Comparison of ENCODE assay signal across 14 cellular contexts in the genomic region with DNA sequence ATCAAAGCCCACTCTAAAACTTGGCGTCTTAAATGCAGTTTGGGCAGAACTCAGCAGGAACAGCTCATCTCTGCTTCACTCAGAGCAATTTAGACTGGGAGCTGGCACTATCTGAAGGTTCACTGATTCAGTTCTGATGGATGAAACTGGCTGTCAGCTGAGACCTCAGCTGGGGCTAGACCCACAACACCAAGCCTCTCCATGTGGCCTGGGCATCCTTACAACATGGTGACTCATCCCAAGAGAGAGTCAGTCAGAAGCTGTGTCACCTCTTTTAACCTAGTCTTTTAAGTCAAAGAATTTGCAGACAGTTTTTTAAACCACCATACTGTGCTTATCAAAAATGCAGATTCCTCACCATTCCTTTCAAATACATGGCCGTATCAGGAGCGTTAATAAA.
DNase-seq lines count a peak whose midpoint lies in the region; ATAC-seq and TF ChIP-seq lines count a peak whose summit lies in the region.
"Had no signal": no experiment of that assay in that cellular context is flagged by ENCODE, and none has a peak within 500 bp of the region (broad histone marks: within the 10 kb centered on the region; RNA-seq: fewer than 3 reads in every experiment).

No MANE protein-coding gene starts in this region.

- no peaks in the 10 kb centered on the region for H4K20me1 ChIP-seq in HCT116 (ENCODE audit: insufficient read depth)

- no peak overlapping the region for H3K4me2 ChIP-seq in HCT116 (ENCODE audit: low read length)

- no peak for TF ChIP-seq RAD21 in HCT116 (IDR thresholded peaks at IDR 0.05; ENCODE audit: low read depth)

- no TSS peak for BruUV-seq in HCT116 (replicated peaks; lab: Mats Ljungman, UMichigan)

- intact Hi-C loops in HCT116 (cut with micrococcal nuclease): no loop called here
- intact Hi-C loops in left ventricle myocardium inferior (cut with micrococcal nuclease): no loop called here

- no peak overlapping the region for H2AFZ ChIP-seq in HCT116 (ENCODE audit: low read depth, low read length, poor library complexity, severe bottlenecking)

- H3K9ac ChIP-seq in HCT116 (ENCODE audit: low read length): no peak overlapping the region

- H3K27ac ChIP-seq in HCT116 (ENCODE audit: low read depth, low read length): no peak overlapping the region
- no peak overlapping the region for H3K27ac ChIP-seq in left ventricle myocardium inferior (replicated peaks)
- H3K27ac ChIP-seq: cardiac muscle cell, HL-60, SK-N-MC, tibial nerve had no signal

- TF ChIP-seq CTCF in AG10803 (conservative IDR thresholded peaks at IDR 0.05; ENCODE audit: low read length) (no peak), HCT116 (IDR thresholded peaks at IDR 0.05 in 2 of 3, conservative IDR thresholded peaks at IDR 0.05 in 1 of 3; ENCODE audit: borderline replicate concordance in 1 of 3, insufficient read depth in 1 of 3, low read depth in 2 of 3, low read length in 2 of 3) (no peak), fibroblast of pulmonary artery (IDR thresholded peaks at IDR 0.05; ENCODE audit: low read length, missing control alignments) (no peak), left ventricle myocardium inferior (IDR thresholded peaks at IDR 0.05; ENCODE audit: borderline replicate concordance) (no peak)

- no peaks in the 10 kb centered on the region for H3K9me2 ChIP-seq in HCT116 (ENCODE audit: insufficient read depth)

- TF ChIP-seq POLR2A in HCT116 (IDR thresholded peaks at IDR 0.05; ENCODE audit: borderline replicate concordance, extremely low read depth, insufficient read depth, insufficient read length) (no peak), GM18505 (IDR thresholded peaks at IDR 0.05; ENCODE audit: borderline replicate concordance, extremely low read depth, insufficient read depth, insufficient read length) (no peak)

- peak; percentile 32; the same call in 1 of the 2 replicates for ATAC-seq in HCT116
- ATAC-seq in GM18505 (IDR thresholded peaks at IDR 0.05; ENCODE audit: unreplicated experiment): no peak

- RAD21 ChIA-PET in HCT116 (lab: Charles Lee; ENCODE audit: low non-redundant PET in 1 of 2, low total read pairs in 2 of 2, uncharacterized antibody in 2 of 2, unreplicated experiment in 2 of 2): no interaction called here

- no peaks in the 10 kb centered on the region for H3K4me1 ChIP-seq in HCT116 (ENCODE audit: control insufficient read depth in 1 of 2, insufficient read depth in 2 of 2, low read length in 2 of 2)
- H3K4me1 ChIP-seq in left ventricle myocardium inferior: peaks cover 13% of the 10 kb centered on the region

- no peak overlapping the region for H3K4me3 ChIP-seq in AG10803 (ENCODE audit: low read length)
- no peak overlapping the region for H3K4me3 ChIP-seq in HCT116 (replicated peaks in 1 of 2; ENCODE audit: low read depth in 1 of 2, low read length in 2 of 2)
- no peak overlapping the region for H3K4me3 ChIP-seq in fibroblast of pulmonary artery (replicated peaks; ENCODE audit: low read depth, low read length)
- no peak overlapping the region for H3K4me3 ChIP-seq in left ventricle myocardium inferior
- H3K4me3 ChIP-seq: cardiac muscle cell, SK-N-MC, tibial nerve had no signal

- DNase-seq in AG10803 (ENCODE audit: low read depth): peak; percentile 62
- no peak for DNase-seq in HCT116 (ENCODE audit: low read depth, low spot score)
- peak; percentile 86 for DNase-seq in RPMI7951 (ENCODE audit: low read depth)
- peak; percentile 28 for DNase-seq in fibroblast of pulmonary artery (ENCODE audit: low read depth)
- DNase-seq in OCI-M2 (lab: John Stamatoyannopoulos, UW; ENCODE audit: unreplicated experiment): no peak
- no peak for DNase-seq in NCI-H146 (lab: John Stamatoyannopoulos, UW)
- no peak for DNase-seq in left ventricle myocardium inferior
- DNase-seq: CD8-positive, alpha-beta memory T cell; posterior cingulate gyrus had no signal

- POLR2A ChIA-PET in HCT116 (lab: Charles Lee): interaction anchor here (0.6 kb wide), 1 partner anchor 364 kb away, joined by 10 read pairs; no protein-coding TSS in a partner anchor

- H3K9me3 ChIP-seq in HCT116 (ENCODE audit: control insufficient read depth in 1 of 2, insufficient read depth in 1 of 2, low read depth in 1 of 2, low read length in 2 of 2) (no peaks in the 10 kb centered on the region), left ventricle myocardium inferior (replicated peaks) (peaks cover 10% of the 10 kb centered on the region)
- H3K9me3 ChIP-seq: tibial nerve had no signal

- CTCF ChIA-PET in HCT116 (lab: Charles Lee): no interaction called here

- H3K27me3 ChIP-seq in HCT116 (ENCODE audit: insufficient read depth, low read length) (no peaks in the 10 kb centered on the region), left ventricle myocardium inferior (ENCODE audit: low read depth) (no peaks in the 10 kb centered on the region)
- H3K27me3 ChIP-seq: cardiac muscle cell, tibial nerve had no signal

- H3K36me3 ChIP-seq in HCT116 (ENCODE audit: control insufficient read depth in 1 of 2, insufficient read depth in 2 of 2, low read length in 2 of 2): no peaks in the 10 kb centered on the region
- no peaks in the 10 kb centered on the region for H3K36me3 ChIP-seq in left ventricle myocardium inferior
- H3K36me3 ChIP-seq: cardiac muscle cell, tibial nerve had no signal

- no peaks in the 10 kb centered on the region for H3K79me2 ChIP-seq in HCT116 (ENCODE audit: insufficient read depth, low read length)

TF ChIP-seq in HCT116, 20 proteins besides CTCF, POLR2A, EP300 and RAD21:
- TF ChIP-seq, protein P1, sequence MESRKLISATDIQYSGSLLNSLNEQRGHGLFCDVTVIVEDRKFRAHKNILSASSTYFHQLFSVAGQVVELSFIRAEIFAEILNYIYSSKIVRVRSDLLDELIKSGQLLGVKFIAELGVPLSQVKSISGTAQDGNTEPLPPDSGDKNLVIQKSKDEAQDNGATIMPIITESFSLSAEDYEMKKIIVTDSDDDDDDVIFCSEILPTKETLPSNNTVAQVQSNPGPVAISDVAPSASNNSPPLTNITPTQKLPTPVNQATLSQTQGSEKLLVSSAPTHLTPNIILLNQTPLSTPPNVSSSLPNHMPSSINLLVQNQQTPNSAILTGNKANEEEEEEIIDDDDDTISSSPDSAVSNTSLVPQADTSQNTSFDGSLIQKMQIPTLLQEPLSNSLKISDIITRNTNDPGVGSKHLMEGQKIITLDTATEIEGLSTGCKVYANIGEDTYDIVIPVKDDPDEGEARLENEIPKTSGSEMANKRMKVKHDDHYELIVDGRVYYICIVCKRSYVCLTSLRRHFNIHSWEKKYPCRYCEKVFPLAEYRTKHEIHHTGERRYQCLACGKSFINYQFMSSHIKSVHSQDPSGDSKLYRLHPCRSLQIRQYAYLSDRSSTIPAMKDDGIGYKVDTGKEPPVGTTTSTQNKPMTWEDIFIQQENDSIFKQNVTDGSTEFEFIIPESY (IDR thresholded peaks at IDR 0.05; ENCODE audit: extremely low read depth, insufficient replicate concordance, low read length): no peak
- TF ChIP-seq FOSL1 (IDR thresholded peaks at IDR 0.05; ENCODE audit: low read depth): peak; percentile 20; the same call in 1 of the 2 replicates
- TF ChIP-seq CEBPB (IDR thresholded peaks at IDR 0.05; ENCODE audit: low read depth): no peak
- TF ChIP-seq, protein P2, sequence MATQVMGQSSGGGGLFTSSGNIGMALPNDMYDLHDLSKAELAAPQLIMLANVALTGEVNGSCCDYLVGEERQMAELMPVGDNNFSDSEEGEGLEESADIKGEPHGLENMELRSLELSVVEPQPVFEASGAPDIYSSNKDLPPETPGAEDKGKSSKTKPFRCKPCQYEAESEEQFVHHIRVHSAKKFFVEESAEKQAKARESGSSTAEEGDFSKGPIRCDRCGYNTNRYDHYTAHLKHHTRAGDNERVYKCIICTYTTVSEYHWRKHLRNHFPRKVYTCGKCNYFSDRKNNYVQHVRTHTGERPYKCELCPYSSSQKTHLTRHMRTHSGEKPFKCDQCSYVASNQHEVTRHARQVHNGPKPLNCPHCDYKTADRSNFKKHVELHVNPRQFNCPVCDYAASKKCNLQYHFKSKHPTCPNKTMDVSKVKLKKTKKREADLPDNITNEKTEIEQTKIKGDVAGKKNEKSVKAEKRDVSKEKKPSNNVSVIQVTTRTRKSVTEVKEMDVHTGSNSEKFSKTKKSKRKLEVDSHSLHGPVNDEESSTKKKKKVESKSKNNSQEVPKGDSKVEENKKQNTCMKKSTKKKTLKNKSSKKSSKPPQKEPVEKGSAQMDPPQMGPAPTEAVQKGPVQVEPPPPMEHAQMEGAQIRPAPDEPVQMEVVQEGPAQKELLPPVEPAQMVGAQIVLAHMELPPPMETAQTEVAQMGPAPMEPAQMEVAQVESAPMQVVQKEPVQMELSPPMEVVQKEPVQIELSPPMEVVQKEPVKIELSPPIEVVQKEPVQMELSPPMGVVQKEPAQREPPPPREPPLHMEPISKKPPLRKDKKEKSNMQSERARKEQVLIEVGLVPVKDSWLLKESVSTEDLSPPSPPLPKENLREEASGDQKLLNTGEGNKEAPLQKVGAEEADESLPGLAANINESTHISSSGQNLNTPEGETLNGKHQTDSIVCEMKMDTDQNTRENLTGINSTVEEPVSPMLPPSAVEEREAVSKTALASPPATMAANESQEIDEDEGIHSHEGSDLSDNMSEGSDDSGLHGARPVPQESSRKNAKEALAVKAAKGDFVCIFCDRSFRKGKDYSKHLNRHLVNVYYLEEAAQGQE (IDR thresholded peaks at IDR 0.05; ENCODE audit: low read depth): no peak
- TF ChIP-seq ELF1 (IDR thresholded peaks at IDR 0.05; ENCODE audit: borderline replicate concordance, low read depth): no peak

Comparison
In these comparisons a context has a peak if more than half of its experiments do, and no peak if none do; other contexts are left out.
1. DNase-seq: peak in AG10803 (single experiment), RPMI7951 (single experiment) and fibroblast of pulmonary artery (single experiment); none in HCT116 (single experiment), OCI-M2 (single experiment), NCI-H146 (single experiment) and left ventricle myocardium inferior (single experiment).